In genomic region chr1:174795806-174796205, GRCh38 we compare ENCODE assay signal across 1 cellular context.
TF ChIP-seq lines count a peak whose summit lies in the region.

No MANE protein-coding gene starts in this region.

TF ChIP-seq in GM23338, 12 proteins besides CTCF, POLR2A, EP300 and RAD21 (continued from another document):
- no peak for TF ChIP-seq POLR2AphosphoS5 (IDR thresholded peaks at IDR 0.05; ENCODE audit: low read depth)
- no peak for TF ChIP-seq EZH2phosphoT487 (IDR thresholded peaks at IDR 0.05; ENCODE audit: unreplicated experiment)
- TF ChIP-seq ZNF462 (CRISPR knock-in tag; IDR thresholded peaks at IDR 0.05): no peak
- no peak for TF ChIP-seq JUNB (IDR thresholded peaks at IDR 0.05; ENCODE audit: unreplicated experiment)
- no peak for TF ChIP-seq ZNF331 (CRISPR knock-in tag; IDR thresholded peaks at IDR 0.05; ENCODE audit: low read depth)
- TF ChIP-seq STAT1 (IDR thresholded peaks at IDR 0.05; ENCODE audit: unreplicated experiment): no peak
- no peak for TF ChIP-seq ETS1 (IDR thresholded peaks at IDR 0.05)
- no peak for TF ChIP-seq CREB1 (CRISPR knock-in tag; IDR thresholded peaks at IDR 0.05; ENCODE audit: low read depth)
- no peak for TF ChIP-seq ZNF114 (CRISPR knock-in tag; IDR thresholded peaks at IDR 0.05)
- no peak for TF ChIP-seq NANOG (IDR thresholded peaks at IDR 0.05; ENCODE audit: borderline replicate concordance)
- no peak for TF ChIP-seq REST (IDR thresholded peaks at IDR 0.05; ENCODE audit: unreplicated experiment)
TF ChIP-seq in GM23338: peak in this region for 0.
